ENCODE assay signal across 19 cellular contexts in the genomic region with DNA sequence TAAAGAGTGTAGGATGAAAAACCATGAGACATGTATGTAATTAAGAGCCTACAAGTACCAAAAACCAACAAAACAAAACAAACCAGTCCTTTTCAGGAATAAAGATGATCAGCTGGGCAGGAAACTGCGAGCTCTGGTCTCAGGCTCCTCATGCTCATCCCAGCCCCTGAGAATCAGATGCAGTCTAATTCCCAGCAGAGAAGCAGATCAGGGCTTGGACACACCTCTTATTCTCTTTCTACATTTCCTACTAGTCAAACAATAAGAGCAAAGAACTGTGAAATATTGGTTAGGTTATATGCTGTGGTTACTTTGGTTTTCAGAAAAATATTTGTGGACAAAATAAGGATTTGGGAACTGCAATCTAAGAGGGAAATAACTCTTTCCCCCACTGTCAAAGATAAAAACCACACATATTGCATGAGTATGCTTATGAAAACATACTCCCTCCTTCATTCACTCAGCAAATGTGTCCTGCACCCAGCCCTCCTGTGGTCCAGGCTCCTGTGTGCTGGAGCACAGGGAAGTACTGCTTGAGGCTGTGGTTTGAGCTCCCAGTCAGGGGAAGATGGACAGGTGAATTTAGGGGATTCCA.
A peak's percentile ranks its signal among the peaks of the same experiment; 100 is the strongest.
DNase-seq lines count a peak whose midpoint lies in the region; ATAC-seq and TF ChIP-seq lines count a peak whose summit lies in the region.
"Had no signal": no experiment of that assay in that cellular context is flagged by ENCODE, and none has a peak within 500 bp of the region (broad histone marks: within the 10 kb centered on the region; RNA-seq: fewer than 3 reads in every experiment).

No MANE protein-coding gene starts in this region.

- intact Hi-C loops in stomach (cut with DNase I; ENCODE audit: low total_unique reads), result no loop called here
- intact Hi-C loops in activated CD4-positive, alpha-beta T cell treated with anti-CD3 and anti-CD28 coated beads, Interleukin-2, amount 10 ng/mL, durations not matched to agents 24 days and 14 days (cut with micrococcal nuclease), result no loop called here

- no peaks in the 10 kb centered on the region for H3K36me3 ChIP-seq in stomach
- H3K36me3 ChIP-seq: spleen, upper lobe of right lung had no signal

- peaks cover 3% of the 10 kb centered on the region for H3K9me3 Mint-ChIP-seq in activated CD4-positive, alpha-beta T cell treated with anti-CD3 and anti-CD28 coated beads, Interleukin-2, amount 10 ng/mL, durations not matched to agents 24 days and 14 days

- no peak for ATAC-seq in GM21825 (IDR thresholded peaks at IDR 0.05; ENCODE audit: unreplicated experiment)
- ATAC-seq: body of pancreas, upper lobe of right lung had no signal

- H3K4me1 Mint-ChIP-seq in activated CD4-positive, alpha-beta T cell treated with anti-CD3 and anti-CD28 coated beads, Interleukin-2, amount 10 ng/mL, durations not matched to agents 24 days and 14 days, result no peaks in the 10 kb centered on the region
- H3K4me1 Mint-ChIP-seq: stimulated activated memory B cell treated with anti-CD40 and anti-IgM and Interleukin-4, amounts not matched to agents 10 μg/mL and 1 μg/mL and 100 μg/mL, for 72 hours had no signal

- DNase-seq in AG04450 (ENCODE audit: low read depth, low spot score) (peak; percentile 39), HT1080 (ENCODE audit: low read depth) (peak; percentile 40), amniotic epithelial cell (ENCODE audit: low read depth) (peak; percentile 97), hepatic stellate cell (ENCODE audit: low spot score) (peak; percentile 41), stomach (no peak), NCI-H748 treated with DMSO at 0.1 percent for 48 hours (lab: John Stamatoyannopoulos, UW) (no peak)
- no peak for DNase-seq in activated CD4-positive, alpha-beta T cell treated with anti-CD3 and anti-CD28 coated beads, Interleukin-2, amount 10 ng/mL, durations not matched to agents 24 days and 14 days
- DNase-seq: ACHN, body of pancreas, Calu3, NCI-H1694 treated with DMSO at 0.1 percent for 48 hours, NCI-H446, SHP77, spleen, upper lobe of right lung had no signal

- H3K4me3 Mint-ChIP-seq in activated CD4-positive, alpha-beta T cell treated with anti-CD3 and anti-CD28 coated beads, Interleukin-2, amount 10 ng/mL, durations not matched to agents 24 days and 14 days, result no peak overlapping the region
- H3K4me3 Mint-ChIP-seq: stimulated activated memory B cell treated with anti-CD40 and anti-IgM and Interleukin-4, amounts not matched to agents 10 μg/mL and 1 μg/mL and 100 μg/mL, for 72 hours had no signal

- TF ChIP-seq POLR2A in stomach (IDR thresholded peaks at IDR 0.05), result no peak

- peaks cover 0 to 9% (median 3%) of the 10 kb centered on the region in 4 donors for H3K4me1 ChIP-seq in stomach
- H3K4me1 ChIP-seq: body of pancreas, parathyroid adenoma, upper lobe of right lung had no signal

- H3K27ac Mint-ChIP-seq in activated CD4-positive, alpha-beta T cell treated with anti-CD3 and anti-CD28 coated beads, Interleukin-2, amount 10 ng/mL, durations not matched to agents 24 days and 14 days, result no peak overlapping the region
- H3K27ac Mint-ChIP-seq: stimulated activated memory B cell treated with anti-CD40 and anti-IgM and Interleukin-4, amounts not matched to agents 10 μg/mL and 1 μg/mL and 100 μg/mL, for 72 hours had no signal

- H3K4me3 ChIP-seq in AG04450 (ENCODE audit: low read depth, low read length) (no peak overlapping the region), stomach (no peak overlapping the region)
- H3K4me3 ChIP-seq: body of pancreas, spleen, upper lobe of right lung had no signal

- H3K27ac ChIP-seq in AG04450 (ENCODE audit: low read depth, low read length), result no peak overlapping the region
- no peak overlapping the region for H3K27ac ChIP-seq in stomach
- H3K27ac ChIP-seq: body of pancreas, KMS-11, parathyroid adenoma, spleen, upper lobe of right lung had no signal

- POLR2A ChIA-PET in AG04450 (lab: Yijun Ruan, JAX), result no interaction called here

- H3K9me3 ChIP-seq in AG04450 (ENCODE audit: control insufficient read depth, insufficient read depth, low read length) (no peaks in the 10 kb centered on the region), stomach (no peaks in the 10 kb centered on the region)
- H3K9me3 ChIP-seq: body of pancreas, spleen, upper lobe of right lung had no signal

- WGBS in stomach, 5 donors, result 83 to 92% (median 87%) methylated on average over 1 of the region's 1 CpG

- CTCF ChIA-PET in AG04450 (lab: Charles Lee), result no interaction called here

- TF ChIP-seq EP300 in stomach (IDR thresholded peaks at IDR 0.05), result no peak

- peaks cover 11% of the 10 kb centered on the region for H3K27me3 ChIP-seq in AG04450 (ENCODE audit: control insufficient read depth, insufficient read depth, low read length)
- no peaks in the 10 kb centered on the region for H3K27me3 ChIP-seq in stomach
- H3K27me3 ChIP-seq: body of pancreas had no signal

- H3K27me3 Mint-ChIP-seq in activated CD4-positive, alpha-beta T cell treated with anti-CD3 and anti-CD28 coated beads, Interleukin-2, amount 10 ng/mL, durations not matched to agents 24 days and 14 days, result peaks cover 33% of the 10 kb centered on the region

- no peak for TF ChIP-seq CTCF in AG04450 (IDR thresholded peaks at IDR 0.05; ENCODE audit: low read depth, low read length)
- no peak for TF ChIP-seq CTCF in stomach (IDR thresholded peaks at IDR 0.05)

- peaks cover 1% of the 10 kb centered on the region for H3K36me3 Mint-ChIP-seq in activated CD4-positive, alpha-beta T cell treated with anti-CD3 and anti-CD28 coated beads, Interleukin-2, amount 10 ng/mL, durations not matched to agents 24 days and 14 days (ENCODE audit: low read depth)
- H3K36me3 Mint-ChIP-seq: stimulated activated memory B cell treated with anti-CD40 and anti-IgM and Interleukin-4, amounts not matched to agents 10 μg/mL and 1 μg/mL and 100 μg/mL, for 72 hours had no signal

Comparison
In these comparisons a context has a peak if more than half of its experiments do, and no peak if none do; other contexts are left out.
1. DNase-seq: peak in AG04450 (single experiment), HT1080 (single experiment), amniotic epithelial cell (single experiment) and hepatic stellate cell (single experiment); none in stomach (single experiment), NCI-H748 treated with DMSO at 0.1 percent for 48 hours (single experiment) and activated CD4-positive, alpha-beta T cell treated with anti-CD3 and anti-CD28 coated beads, Interleukin-2, amount 10 ng/mL, durations not matched to agents 24 days and 14 days (single experiment).